8 cellular contexts compared by ENCODE assay signal in the genomic region with DNA sequence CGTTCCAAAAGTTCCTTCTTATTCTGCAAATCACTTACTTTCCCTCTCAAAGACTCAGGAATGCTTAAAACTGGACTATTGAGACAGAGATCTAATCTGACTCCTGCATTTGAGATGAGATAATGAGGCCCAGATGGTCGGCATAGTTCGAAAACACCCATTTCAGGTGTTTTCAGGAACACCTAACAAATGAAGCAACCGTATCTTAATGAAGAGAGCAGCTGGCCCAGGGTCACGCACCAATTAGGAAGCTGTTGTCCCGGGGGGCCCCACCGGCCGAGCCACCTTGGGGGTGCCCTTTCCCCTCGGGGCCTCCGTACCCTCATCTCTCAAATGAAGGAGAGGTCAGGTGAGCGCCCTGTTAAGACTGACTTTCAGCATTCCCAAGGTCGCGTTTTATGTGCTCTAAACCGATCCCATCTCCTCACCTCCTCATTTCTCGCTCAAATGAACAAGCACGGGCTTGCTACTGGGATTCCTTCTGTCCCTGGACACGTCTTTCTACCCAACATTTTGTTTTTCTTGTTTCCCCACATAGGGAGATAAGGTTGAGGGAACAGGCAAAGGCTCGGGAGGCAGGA. TPM values are rescaled to one million over a fixed set of nuclear protein-coding genes. Genes with fewer than 3 reads are reported as not detected.
A peak's percentile ranks its signal among the peaks of the same experiment; 100 is the strongest.
DNase-seq lines count a peak whose midpoint lies in the region; ATAC-seq, FAIRE-seq and TF ChIP-seq lines count a peak whose summit lies in the region.

No MANE protein-coding gene starts in this region.

- POLR2A ChIA-PET in HepG2 (lab: Yijun Ruan, JAX) = no interaction called here

- H3K36me3 ChIP-seq in ACC112 (ENCODE audit: insufficient read depth, low read length) (no peaks in the 10 kb centered on the region), HepG2 (replicated peaks in 1 of 2; ENCODE audit: control insufficient read depth in 1 of 2, insufficient read depth in 2 of 2, low read length in 2 of 2) (peaks cover 11 to 23% of the 10 kb centered on the region in 2 experiments; a peak in 4 of 5 replicates), transverse colon (no peaks in the 10 kb centered on the region)

- WGBS in HepG2 (ENCODE audit: low lambda C conversion rate) = 6% methylated on average over 15 of the region's 18 CpGs
- WGBS in transverse colon (ENCODE audit: low coverage in 1 of 2), 2 donors = 0 to 20% methylated on average over 1 to 18 of the region's 18 CpGs

- peak overlapping the region; percentile 100 for H3K4me2 ChIP-seq in HepG2 (ENCODE audit: low read depth, low read length)

- TF ChIP-seq RAD21 in HepG2 (CRISPR knock-in tag; IDR thresholded peaks at IDR 0.05) = no peak

- H3K4me3 ChIP-seq in ACC112 (ENCODE audit: low read depth, low read length) (peak overlapping the region; percentile 99), HepG2 (replicated peaks in 1 of 3; ENCODE audit: insufficient read depth in 1 of 3, low read depth in 2 of 3, low read length in 3 of 3) (peak overlapping the region; percentile 90 to 99 (median 98)), transverse colon (peak overlapping the region; percentile 78 to 97 (median 92))

- no peaks in the 10 kb centered on the region for H3K9me3 ChIP-seq in HepG2 (ENCODE audit: low read length)
- no peaks in the 10 kb centered on the region for H3K9me3 ChIP-seq in transverse colon

- peaks cover 16% of the 10 kb centered on the region for H3K4me1 ChIP-seq in ACC112 (ENCODE audit: control insufficient read depth, insufficient read depth, low read length, unreplicated experiment)
- peaks cover 28% of the 10 kb centered on the region for H3K4me1 ChIP-seq in HepG2 (ENCODE audit: insufficient read depth, low read length)
- peaks cover 9 to 28% (median 23%) of the 10 kb centered on the region in 4 donors for H3K4me1 ChIP-seq in transverse colon

- H3K9ac ChIP-seq in HepG2 (ENCODE audit: insufficient read depth, low read depth, low read length) = peak overlapping the region; percentile 85

- TF ChIP-seq POLR2A in HepG2 (IDR thresholded peaks at IDR 0.05; ENCODE audit: insufficient read depth in 1 of 2, low read depth in 2 of 2, low read length in 2 of 2) (no peak), transverse colon (IDR thresholded peaks at IDR 0.05) (no peak)

- peak overlapping the region; percentile 84 for H2AFZ ChIP-seq in ACC112 (ENCODE audit: low read length, unreplicated experiment)
- no peak overlapping the region for H2AFZ ChIP-seq in HepG2 (ENCODE audit: low read length)

- H4K20me1 ChIP-seq in HepG2 (ENCODE audit: insufficient read depth, low read length) = peaks cover 12% of the 10 kb centered on the region; the same call in 1 of the 2 replicates

- in situ Hi-C loops in T47D (cut with HindIII; ENCODE audit: low pct_unique_long_range_greater_than_20kb, low sequenced_read_pairs) = no loop called here
- in situ Hi-C loops in HepG2 (cut with HindIII; ENCODE audit: extremely low pct_ligation_motif_present, low pct_unique_long_range_greater_than_20kb) = no loop called here
- in situ Hi-C loops in transverse colon (cut with MboI; ENCODE audit: low pct_ligation_motif_present in 1 of 4, low pct_unique_long_range_greater_than_20kb in 1 of 4, low sequenced_read_pairs in 3 of 4) = no loop called here

- ATAC-seq in HG03378 (IDR thresholded peaks at IDR 0.05; ENCODE audit: unreplicated experiment) (peak; percentile 11), HepG2 (no peak; the same call in 1 of the 3 replicates), GM21390 (IDR thresholded peaks at IDR 0.05; ENCODE audit: unreplicated experiment) (no peak), HG03571 (IDR thresholded peaks at IDR 0.05; ENCODE audit: unreplicated experiment) (no peak)

- H3K27ac ChIP-seq in ACC112 (ENCODE audit: low read depth, low read length) (no peak overlapping the region), HepG2 (ENCODE audit: extremely low read length, insufficient read depth, low read length) (peak overlapping the region; percentile 63), transverse colon (peak overlapping the region in 3 of 4 donors; percentile 81 to 85 (median 81))

- H3K27me3 ChIP-seq in ACC112 (ENCODE audit: insufficient read depth, low read length) (peaks cover 6% of the 10 kb centered on the region), HepG2 (ENCODE audit: control insufficient read depth in 1 of 2, insufficient read depth in 2 of 2, low read length in 2 of 2) (peaks cover 0 to 7% of the 10 kb centered on the region in 2 experiments; a peak in 2 of 5 replicates), transverse colon (no peaks in the 10 kb centered on the region)

- CTCF ChIA-PET in HepG2 (lab: Yijun Ruan, JAX; ENCODE audit: low intra/inter-chr PET ratio, low total read pairs) = no interaction called here

- TF ChIP-seq CTCF in HepG2 (CRISPR knock-in tag; IDR thresholded peaks at IDR 0.05) (no peak), transverse colon (IDR thresholded peaks at IDR 0.05) (no peak)

- no peak for FAIRE-seq in HepG2 (lab: Jason Lieb, UNC)

- TSS peak; percentile 66 for BruUV-seq in HepG2 (replicated peaks; lab: Mats Ljungman, UMichigan)

- intact Hi-C loops in HepG2 (cut with micrococcal nuclease; ENCODE audit: unreplicated experiment) (no loop called here), transverse colon (cut with DNase I; ENCODE audit: low total_unique reads) (no loop called here)

- DNase-seq in T47D (ENCODE audit: low read depth in 1 of 2, low spot score in 1 of 2) (peak; percentile 23 to 46), HepG2 (ENCODE audit: low spot score) (no peak), transverse colon (no peak), NOMO-1 treated with dmso at 0.1 percent for 144 hours (lab: John Stamatoyannopoulos, UW; ENCODE audit: unreplicated experiment) (no peak)

- no peak for TF ChIP-seq EP300 in HepG2 (IDR thresholded peaks at IDR 0.05; ENCODE audit: low read depth in 2 of 2, low read length in 2 of 2)
- TF ChIP-seq EP300 in HepG2 (CRISPR knock-in tag; IDR thresholded peaks at IDR 0.05; ENCODE audit: borderline replicate concordance) = no peak
- TF ChIP-seq EP300 in transverse colon (IDR thresholded peaks at IDR 0.05; ENCODE audit: low read depth) = no peak

- H3K79me2 ChIP-seq in ACC112 (ENCODE audit: control insufficient read depth, insufficient read depth, low read length, unreplicated experiment) = peaks cover 19% of the 10 kb centered on the region
- peaks cover 40% of the 10 kb centered on the region for H3K79me2 ChIP-seq in HepG2 (ENCODE audit: insufficient read depth, low read length)

TF ChIP-seq in HepG2, 621 proteins besides CTCF, POLR2A, EP300 and RAD21:
- TF ChIP-seq, protein P1, sequence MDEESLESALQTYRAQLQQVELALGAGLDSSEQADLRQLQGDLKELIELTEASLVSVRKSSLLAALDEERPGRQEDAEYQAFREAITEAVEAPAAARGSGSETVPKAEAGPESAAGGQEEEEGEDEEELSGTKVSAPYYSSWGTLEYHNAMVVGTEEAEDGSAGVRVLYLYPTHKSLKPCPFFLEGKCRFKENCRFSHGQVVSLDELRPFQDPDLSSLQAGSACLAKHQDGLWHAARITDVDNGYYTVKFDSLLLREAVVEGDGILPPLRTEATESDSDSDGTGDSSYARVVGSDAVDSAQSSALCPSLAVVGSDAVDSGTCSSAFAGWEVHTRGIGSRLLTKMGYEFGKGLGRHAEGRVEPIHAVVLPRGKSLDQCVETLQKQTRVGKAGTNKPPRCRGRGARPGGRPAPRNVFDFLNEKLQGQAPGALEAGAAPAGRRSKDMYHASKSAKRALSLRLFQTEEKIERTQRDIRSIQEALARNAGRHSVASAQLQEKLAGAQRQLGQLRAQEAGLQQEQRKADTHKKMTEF (CRISPR knock-in tag; IDR thresholded peaks at IDR 0.05) = 0 out of 2 replicates have a peak, but pooled peaks have one; percentile 2
- TF ChIP-seq ZNF263 (CRISPR knock-in tag; IDR thresholded peaks at IDR 0.05) = no peak
- TF ChIP-seq SATB2 (CRISPR knock-in tag; IDR thresholded peaks at IDR 0.05) = no peak
- 0 out of 2 replicates have a peak, but pooled peaks have one; percentile 19 for TF ChIP-seq NRL (CRISPR knock-in tag; IDR thresholded peaks at IDR 0.05; ENCODE audit: borderline replicate concordance)

RNA-seq across cellular contexts. Expression of gene LRPAP1, which starts 0.8 kb away (rescaled TPM):
- 81.5 and 191 TPM in 2 replicates for total RNA-seq in HepG2 (2016; rRNA removed; fragmentation: Illumina TruSeq; extraction: Trizol)
- 13.6 and 13.8 TPM in 2 replicates for total RNA-seq in HepG2 (2016; cell fraction: cytosol; rRNA removed; fragmentation: Illumina TruSeq; extraction: Trizol; ENCODE audit: low read depth)
- 74.4 and 198 TPM in 2 replicates for total RNA-seq in HepG2 (2016; cell fraction: insoluble cytoplasmic fraction; rRNA removed; fragmentation: Illumina TruSeq; extraction: Trizol)
- 21.2 and 25.2 TPM in 2 replicates for total RNA-seq in HepG2 (2016; cell fraction: membrane; rRNA removed; fragmentation: Illumina TruSeq; extraction: Trizol)
- total RNA-seq in HepG2 (2016; cell fraction: nucleus; rRNA removed; fragmentation: Illumina TruSeq; extraction: Trizol) = 143 and 170 TPM in 2 replicates
- polyA plus RNA-seq in HepG2 (2011; rRNA removed) = 153 and 176 TPM in 2 replicates
- polyA plus RNA-seq in HepG2 (2011; cell fraction: cytosol; rRNA removed) = 149 and 180 TPM in 2 replicates
- 95.3 and 103 TPM in 2 replicates for polyA plus RNA-seq in HepG2 (2011; cell fraction: nucleus; rRNA removed)
- 118 TPM in 2 replicates for polyA plus RNA-seq in HepG2 (2012)
- polyA plus RNA-seq in HepG2 (2016; cell fraction: cytosol; fragmentation: Illumina TruSeq; extraction: Trizol; ENCODE audit: low read depth) = 23.9 and 25.8 TPM in 2 replicates
- polyA plus RNA-seq in HepG2 (2016; cell fraction: insoluble cytoplasmic fraction; fragmentation: Illumina TruSeq; extraction: Trizol; ENCODE audit: low read depth) = 64.4 and 77.4 TPM in 2 replicates
- polyA plus RNA-seq in HepG2 (2016; cell fraction: membrane; fragmentation: Illumina TruSeq; extraction: Trizol; ENCODE audit: low read depth) = 25.2 and 31.6 TPM in 2 replicates
- polyA plus RNA-seq in HepG2 (2016; cell fraction: nucleus; fragmentation: Illumina TruSeq; extraction: Trizol; ENCODE audit: insufficient read depth, low read depth) = 270 and 284 TPM in 2 replicates
- 32.2 and 52.3 TPM in 2 replicates for polyA minus RNA-seq in HepG2 (2011; rRNA and poly(A)+ RNA removed; ENCODE audit: low replicate concordance)
- 53.1 and 54.6 TPM in 2 replicates for polyA minus RNA-seq in HepG2 (2011; cell fraction: cytosol; rRNA and poly(A)+ RNA removed)
- 24.3 and 25.0 TPM in 2 replicates for polyA minus RNA-seq in HepG2 (2011; cell fraction: nucleus; rRNA and poly(A)+ RNA removed)
- 100 to 1,000 TPM in 3 of 4 donors, 10 to 100 TPM in 1; 98.6 to 140 (median 115) TPM for total RNA-seq in transverse colon

Comparison
In these comparisons a context has a peak if more than half of its experiments do, and no peak if none do; other contexts are left out.
1. DNase-seq: peak in T47D (2 of 2); none in HepG2 (single experiment), transverse colon (single experiment) and NOMO-1 treated with dmso at 0.1 percent for 144 hours (single experiment).
2. Peak in every context shown above with its lines, with median percentiles within 50 percentile points of each other: H3K4me3 ChIP-seq.